19 cellular contexts compared by ENCODE assay signal in genomic region chr5:149001154-149001553, GRCh38.
"Had no signal": no experiment of that assay in that cellular context is flagged by ENCODE, and none has a peak within 500 bp of the region (broad histone marks: within the 10 kb centered on the region; RNA-seq: fewer than 3 reads in every experiment).

No MANE protein-coding gene starts in this region.

- H3K4me3 ChIP-seq: mucosa of descending colon, prostate gland, testis, upper lobe of right lung had no signal

- H3K27me3 Mint-ChIP-seq: dendritic cell treated with granulocyte-macrophage colony-stimulating factor and Interleukin-4, amounts not matched to agents 40 ng/mL and 50 ng/mL, for 4 days had no signal

- H3K9me3 Mint-ChIP-seq: activated CD4-positive, alpha-beta memory T cell treated with anti-CD3 and anti-CD28 coated beads, Interleukin-2, amount 10 ng/mL, durations not matched to agents 7 days and 5 days; activated naive CD8-positive, alpha-beta T cell treated with anti-CD3 and anti-CD28 coated beads, Interleukin-2, amount 10 ng/mL, durations not matched to agents 7 days and 5 days; central memory CD8-positive, alpha-beta T cell; dendritic cell treated with granulocyte-macrophage colony-stimulating factor and Interleukin-4, amounts not matched to agents 40 ng/mL and 50 ng/mL, for 4 days; effector memory CD8-positive, alpha-beta T cell; immature natural killer cell; natural killer cell; stimulated activated naive CD8-positive, alpha-beta T cell treated with anti-CD3 and anti-CD28 coated beads, Interleukin-15, amount 100 ng/mL, for 72 hours had no signal

- H3K36me3 Mint-ChIP-seq: activated naive CD8-positive, alpha-beta T cell treated with anti-CD3 and anti-CD28 coated beads, Interleukin-2, amount 10 ng/mL, durations not matched to agents 7 days and 5 days; immature natural killer cell; natural killer cell had no signal

- H3K36me3 ChIP-seq: prostate gland, upper lobe of right lung had no signal

- H3K4me1 ChIP-seq: prostate gland, testis had no signal

- H3K27ac ChIP-seq: prostate gland, testis, upper lobe of right lung had no signal

- H3K27ac Mint-ChIP-seq: activated CD4-positive, alpha-beta memory T cell treated with anti-CD3 and anti-CD28 coated beads, Interleukin-2, amount 10 ng/mL, durations not matched to agents 7 days and 5 days; activated naive CD8-positive, alpha-beta T cell treated with anti-CD3 and anti-CD28 coated beads, Interleukin-2, amount 10 ng/mL, durations not matched to agents 7 days and 5 days; dendritic cell treated with granulocyte-macrophage colony-stimulating factor and Interleukin-4, amounts not matched to agents 40 ng/mL and 50 ng/mL, for 4 days; effector memory CD8-positive, alpha-beta T cell; immature natural killer cell; natural killer cell; stimulated activated naive CD8-positive, alpha-beta T cell treated with anti-CD3 and anti-CD28 coated beads, Interleukin-15, amount 100 ng/mL, for 72 hours had no signal

- H3K4me3 Mint-ChIP-seq: activated CD4-positive, alpha-beta memory T cell treated with anti-CD3 and anti-CD28 coated beads, Interleukin-2, amount 10 ng/mL, durations not matched to agents 7 days and 5 days; activated naive CD8-positive, alpha-beta T cell treated with anti-CD3 and anti-CD28 coated beads, Interleukin-2, amount 10 ng/mL, durations not matched to agents 7 days and 5 days; central memory CD8-positive, alpha-beta T cell; dendritic cell treated with granulocyte-macrophage colony-stimulating factor and Interleukin-4, amounts not matched to agents 40 ng/mL and 50 ng/mL, for 4 days; effector memory CD8-positive, alpha-beta T cell; immature natural killer cell; natural killer cell; stimulated activated naive CD8-positive, alpha-beta T cell treated with anti-CD3 and anti-CD28 coated beads, Interleukin-15, amount 100 ng/mL, for 72 hours had no signal

- H3K27me3 ChIP-seq: testis, upper lobe of right lung had no signal

- ATAC-seq: effector memory CD8-positive, alpha-beta T cell; mucosa of descending colon; natural killer cell; stimulated activated naive CD8-positive, alpha-beta T cell treated with anti-CD3 and anti-CD28 coated beads, Interleukin-15, amount 100 ng/mL, for 72 hours had no signal

- H3K4me1 Mint-ChIP-seq: activated CD4-positive, alpha-beta memory T cell treated with anti-CD3 and anti-CD28 coated beads, Interleukin-2, amount 10 ng/mL, durations not matched to agents 7 days and 5 days; activated naive CD8-positive, alpha-beta T cell treated with anti-CD3 and anti-CD28 coated beads, Interleukin-2, amount 10 ng/mL, durations not matched to agents 7 days and 5 days; central memory CD8-positive, alpha-beta T cell; stimulated activated naive CD8-positive, alpha-beta T cell treated with anti-CD3 and anti-CD28 coated beads, Interleukin-15, amount 100 ng/mL, for 72 hours had no signal

- DNase-seq: activated CD4-positive, alpha-beta memory T cell treated with anti-CD3 and anti-CD28 coated beads, Interleukin-2, amount 10 ng/mL, durations not matched to agents 7 days and 5 days; activated gamma-delta T cell; activated naive CD8-positive, alpha-beta T cell treated with anti-CD3 and anti-CD28 coated beads, Interleukin-2, amount 10 ng/mL, durations not matched to agents 7 days and 5 days; activated T-cell treated with anti-CD3 and anti-CD28 coated beads, Interleukin-2, amount 50 U/mL, for 48 hours; effector memory CD8-positive, alpha-beta T cell; glutamatergic neuron; immature natural killer cell; left cardiac atrium; mucosa of descending colon; natural killer cell; nucleus accumbens; stimulated activated CD4-positive, alpha-beta T cell treated with anti-CD3 and anti-CD28 coated beads, Interleukin-4, amount 100 ng/mL, for 4 hours; stimulated activated naive CD8-positive, alpha-beta T cell treated with anti-CD3 and anti-CD28 coated beads, Interleukin-15, amount 100 ng/mL, for 72 hours; T-helper 9 cell; testis; upper lobe of right lung had no signal

- H3K9me3 ChIP-seq: mucosa of descending colon, prostate gland, testis, upper lobe of right lung had no signal
